ENCODE assay signal across 26 cellular contexts in genomic region chr5:107012371-107012770, GRCh38.
"Had no signal": no experiment of that assay in that cellular context is flagged by ENCODE, and none has a peak within 500 bp of the region (broad histone marks: within the 10 kb centered on the region; RNA-seq: fewer than 3 reads in every experiment).

No MANE protein-coding gene starts in this region.

- H3K9me2 ChIP-seq: SK-N-SH had no signal

- H3K27me3 ChIP-seq: ascending aorta, cardiac muscle cell, SJSA1 had no signal

- H3K27me3 Mint-ChIP-seq: activated CD4-positive, alpha-beta T cell treated with anti-CD3 and anti-CD28 coated beads, Interleukin-2, amount 10 ng/mL, durations not matched to agents 24 days and 14 days; activated CD8-positive, alpha-beta T cell treated with anti-CD3 and anti-CD28 coated beads for 36 hours; activated naive CD4-positive, alpha-beta T cell treated with anti-CD3 and anti-CD28 coated beads, Interleukin-2, amount 50 U/mL, for 24 hours; activated naive CD8-positive, alpha-beta T cell treated with anti-CD3 and anti-CD28 coated beads, Interleukin-2, amount 10 ng/mL, durations not matched to agents 7 days and 5 days; activated T-helper 17 cell treated with anti-CD3 and anti-CD28 coated beads, Interleukin-2, amount 50 U/mL, for 72 hours had no signal

- H3K27ac ChIP-seq: ascending aorta, cardiac muscle cell, SJSA1 had no signal

- H3K4me3 Mint-ChIP-seq: activated CD4-positive, alpha-beta T cell treated with anti-CD3 and anti-CD28 coated beads, Interleukin-2, amount 10 ng/mL, durations not matched to agents 24 days and 14 days; activated CD8-positive, alpha-beta T cell treated with anti-CD3 and anti-CD28 coated beads for 36 hours; activated naive CD4-positive, alpha-beta T cell treated with anti-CD3 and anti-CD28 coated beads, Interleukin-2, amount 50 U/mL, for 24 hours; activated naive CD8-positive, alpha-beta T cell treated with anti-CD3 and anti-CD28 coated beads, Interleukin-2, amount 10 ng/mL, durations not matched to agents 7 days and 5 days; activated T-cell treated with anti-CD3 and anti-CD28 coated beads, Interleukin-2, amount 50 U/mL, for 72 hours; activated T-helper 17 cell treated with anti-CD3 and anti-CD28 coated beads, Interleukin-2, amount 50 U/mL, for 72 hours; central memory CD8-positive, alpha-beta T cell; T-helper 1 cell treated with Interleukin-12 subunit alpha and Interleukin-12 subunit beta and Interleukin-4 antibody, amounts not matched to agents 30 μg/mL and 1 μg/mL, for 36 hours; T-helper 2 cell treated with Interferon-gamma antibody and Interleukin-4, amounts not matched to agents 5 μg/mL and 100 μg/mL, for 36 hours had no signal

- H3K36me3 Mint-ChIP-seq: activated naive CD4-positive, alpha-beta T cell treated with anti-CD3 and anti-CD28 coated beads, Interleukin-2, amount 50 U/mL, for 24 hours; activated naive CD8-positive, alpha-beta T cell treated with anti-CD3 and anti-CD28 coated beads, Interleukin-2, amount 10 ng/mL, durations not matched to agents 7 days and 5 days had no signal

- H3K4me3 ChIP-seq: ascending aorta, cardiac muscle cell, K562, SJSA1 had no signal

- ATAC-seq: activated CD8-positive, alpha-beta T cell treated with anti-CD3 and anti-CD28 coated beads for 36 hours; activated T-cell treated with anti-CD3 and anti-CD28 coated beads, Interleukin-2, amount 50 U/mL, for 72 hours; activated T-helper 17 cell treated with anti-CD3 and anti-CD28 coated beads, Interleukin-2, amount 50 U/mL, for 72 hours; K562 had no signal

- H3K9me3 Mint-ChIP-seq: activated CD4-positive, alpha-beta T cell treated with anti-CD3 and anti-CD28 coated beads, Interleukin-2, amount 10 ng/mL, durations not matched to agents 24 days and 14 days; activated CD8-positive, alpha-beta T cell treated with anti-CD3 and anti-CD28 coated beads for 36 hours; activated naive CD8-positive, alpha-beta T cell treated with anti-CD3 and anti-CD28 coated beads, Interleukin-2, amount 10 ng/mL, durations not matched to agents 7 days and 5 days; activated T-cell treated with anti-CD3 and anti-CD28 coated beads, Interleukin-2, amount 50 U/mL, for 72 hours; central memory CD8-positive, alpha-beta T cell; T-helper 1 cell treated with Interleukin-12 subunit alpha and Interleukin-12 subunit beta and Interleukin-4 antibody, amounts not matched to agents 30 μg/mL and 1 μg/mL, for 36 hours; T-helper 2 cell treated with Interferon-gamma antibody and Interleukin-4, amounts not matched to agents 5 μg/mL and 100 μg/mL, for 36 hours had no signal

- H3K4me2 ChIP-seq: SK-N-SH had no signal

- H3K36me3 ChIP-seq: ascending aorta, cardiac muscle cell, SJSA1 had no signal

- H3K4me1 Mint-ChIP-seq: activated CD4-positive, alpha-beta T cell treated with anti-CD3 and anti-CD28 coated beads, Interleukin-2, amount 10 ng/mL, durations not matched to agents 24 days and 14 days; activated naive CD4-positive, alpha-beta T cell treated with anti-CD3 and anti-CD28 coated beads, Interleukin-2, amount 50 U/mL, for 24 hours; activated naive CD8-positive, alpha-beta T cell treated with anti-CD3 and anti-CD28 coated beads, Interleukin-2, amount 10 ng/mL, durations not matched to agents 7 days and 5 days; activated T-helper 17 cell treated with anti-CD3 and anti-CD28 coated beads, Interleukin-2, amount 50 U/mL, for 72 hours; central memory CD8-positive, alpha-beta T cell had no signal

- DNase-seq: activated CD4-positive, alpha-beta T cell treated with anti-CD3 and anti-CD28 coated beads, Interleukin-2, amount 10 ng/mL, durations not matched to agents 24 days and 14 days; activated CD4-positive, alpha-beta T cell treated with anti-CD3 and anti-CD28 coated beads, Interleukin-2, amount 50 U/mL, for 4 hours; activated CD8-positive, alpha-beta T cell treated with anti-CD3 and anti-CD28 coated beads for 36 hours; activated effector memory CD4-positive, alpha-beta T cell treated with anti-CD3 and anti-CD28 coated beads, Interleukin-2, amount 50 U/mL, for 16 hours; activated naive CD4-positive, alpha-beta T cell; activated naive CD8-positive, alpha-beta T cell treated with anti-CD3 and anti-CD28 coated beads, Interleukin-2, amount 10 ng/mL, durations not matched to agents 7 days and 5 days; activated T-cell treated with anti-CD3 and anti-CD28 coated beads, Interleukin-2, amount 50 U/mL, for 1 hour; activated T-cell treated with anti-CD3 and anti-CD28 coated beads, Interleukin-2, amount 50 U/mL, for 72 hours; amygdala; NCI-H1092 treated with DMSO at 0.1 percent for 48 hours; NCI-H146; NCI-H1930; NCI-H2081 treated with DMSO at 0.1 percent for 48 hours; NCI-H226; NK-92 treated with Interleukin-12 subunit alpha and Interleukin-12 subunit beta, amount 100 ng/mL, for 24 hours; Right ventricle myocardium superior; SK-N-SH had no signal

- H3K4me1 ChIP-seq: ascending aorta, SJSA1 had no signal

- H3K27ac Mint-ChIP-seq: activated CD4-positive, alpha-beta T cell treated with anti-CD3 and anti-CD28 coated beads, Interleukin-2, amount 10 ng/mL, durations not matched to agents 24 days and 14 days; activated CD8-positive, alpha-beta T cell treated with anti-CD3 and anti-CD28 coated beads for 36 hours; activated naive CD4-positive, alpha-beta T cell treated with anti-CD3 and anti-CD28 coated beads, Interleukin-2, amount 50 U/mL, for 24 hours; activated naive CD8-positive, alpha-beta T cell treated with anti-CD3 and anti-CD28 coated beads, Interleukin-2, amount 10 ng/mL, durations not matched to agents 7 days and 5 days; activated T-cell treated with anti-CD3 and anti-CD28 coated beads, Interleukin-2, amount 50 U/mL, for 72 hours; activated T-helper 17 cell treated with anti-CD3 and anti-CD28 coated beads, Interleukin-2, amount 50 U/mL, for 72 hours; T-helper 1 cell treated with Interleukin-12 subunit alpha and Interleukin-12 subunit beta and Interleukin-4 antibody, amounts not matched to agents 30 μg/mL and 1 μg/mL, for 36 hours; T-helper 2 cell treated with Interferon-gamma antibody and Interleukin-4, amounts not matched to agents 5 μg/mL and 100 μg/mL, for 36 hours had no signal

- H3K9ac ChIP-seq: SK-N-SH had no signal

- H3K9me3 ChIP-seq: ascending aorta, SJSA1, SK-N-SH had no signal
